In the genomic region with DNA sequence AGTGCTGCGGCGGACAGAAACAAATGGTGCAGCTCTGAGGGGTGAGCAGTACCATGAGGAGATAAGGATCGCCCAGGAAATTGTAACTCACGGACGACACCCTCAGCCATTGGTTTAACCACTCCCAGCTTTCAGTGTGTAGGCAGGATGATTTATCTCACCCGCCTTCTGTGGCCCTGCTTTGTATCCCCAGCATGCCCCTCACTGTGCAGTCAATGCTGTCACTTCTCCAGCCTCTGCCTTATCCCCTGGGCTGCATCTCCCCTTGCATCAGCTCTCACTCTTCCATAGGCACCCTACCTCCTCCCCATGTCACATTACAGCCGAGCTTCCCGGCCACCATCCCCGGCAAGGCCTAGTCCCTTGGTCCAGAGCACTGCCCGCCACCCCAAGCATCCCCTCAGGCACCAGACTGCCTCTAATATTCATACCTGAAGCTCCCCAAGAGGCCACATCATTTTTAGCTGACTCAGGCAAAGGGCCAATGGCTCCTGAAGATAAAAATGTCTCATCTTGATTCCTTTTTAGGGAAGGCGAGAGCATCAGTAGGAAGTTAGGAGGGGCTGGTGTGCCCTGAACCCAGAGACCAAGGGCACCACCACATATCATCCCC, we compare ENCODE assay signal across 1 cellular context.
A peak's percentile ranks its signal among the peaks of the same experiment; 100 is the strongest.
TF ChIP-seq lines count a peak whose summit lies in the region.

No MANE protein-coding gene starts in this region.

TF ChIP-seq in K562, 482 proteins besides CTCF, POLR2A, EP300 and RAD21 (continued from another document and continues in another):
- TF ChIP-seq CBX8 (IDR thresholded peaks at IDR 0.05; ENCODE audit: borderline replicate concordance, extremely low read depth, low read depth, low read length, poor library complexity, severe bottlenecking) = no peak
- no peak for TF ChIP-seq SAFB2 (IDR thresholded peaks at IDR 0.05; ENCODE audit: borderline replicate concordance, low read depth, low read length, severe bottlenecking)
- no peak for TF ChIP-seq TGIF2 (CRISPR knock-in tag; IDR thresholded peaks at IDR 0.05)
- no peak for TF ChIP-seq CSDE1 (IDR thresholded peaks at IDR 0.05)
- no peak for TF ChIP-seq CREB1 (IDR thresholded peaks at IDR 0.05)
- TF ChIP-seq CREB1 (CRISPR knock-in tag; IDR thresholded peaks at IDR 0.05) = no peak
- TF ChIP-seq FOSL1 (tag; conservative IDR thresholded peaks at IDR 0.05) = no peak
- TF ChIP-seq NFE2 (IDR thresholded peaks at IDR 0.05; ENCODE audit: low read depth) = no peak
- 0 out of 2 replicates have a peak, but pooled peaks have one; percentile 38 for TF ChIP-seq ARID1B (IDR thresholded peaks at IDR 0.05)
- TF ChIP-seq PPARD (CRISPR knock-in tag; IDR thresholded peaks at IDR 0.05) = no peak
- TF ChIP-seq, protein P1, sequence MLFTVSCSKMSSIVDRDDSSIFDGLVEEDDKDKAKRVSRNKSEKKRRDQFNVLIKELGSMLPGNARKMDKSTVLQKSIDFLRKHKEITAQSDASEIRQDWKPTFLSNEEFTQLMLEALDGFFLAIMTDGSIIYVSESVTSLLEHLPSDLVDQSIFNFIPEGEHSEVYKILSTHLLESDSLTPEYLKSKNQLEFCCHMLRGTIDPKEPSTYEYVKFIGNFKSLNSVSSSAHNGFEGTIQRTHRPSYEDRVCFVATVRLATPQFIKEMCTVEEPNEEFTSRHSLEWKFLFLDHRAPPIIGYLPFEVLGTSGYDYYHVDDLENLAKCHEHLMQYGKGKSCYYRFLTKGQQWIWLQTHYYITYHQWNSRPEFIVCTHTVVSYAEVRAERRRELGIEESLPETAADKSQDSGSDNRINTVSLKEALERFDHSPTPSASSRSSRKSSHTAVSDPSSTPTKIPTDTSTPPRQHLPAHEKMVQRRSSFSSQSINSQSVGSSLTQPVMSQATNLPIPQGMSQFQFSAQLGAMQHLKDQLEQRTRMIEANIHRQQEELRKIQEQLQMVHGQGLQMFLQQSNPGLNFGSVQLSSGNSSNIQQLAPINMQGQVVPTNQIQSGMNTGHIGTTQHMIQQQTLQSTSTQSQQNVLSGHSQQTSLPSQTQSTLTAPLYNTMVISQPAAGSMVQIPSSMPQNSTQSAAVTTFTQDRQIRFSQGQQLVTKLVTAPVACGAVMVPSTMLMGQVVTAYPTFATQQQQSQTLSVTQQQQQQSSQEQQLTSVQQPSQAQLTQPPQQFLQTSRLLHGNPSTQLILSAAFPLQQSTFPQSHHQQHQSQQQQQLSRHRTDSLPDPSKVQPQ (CRISPR knock-in tag; IDR thresholded peaks at IDR 0.05; ENCODE audit: borderline replicate concordance) = no peak
- TF ChIP-seq ZNF512 (tag; IDR thresholded peaks at IDR 0.05) = no peak
- no peak for TF ChIP-seq POLR2AphosphoS5 (IDR thresholded peaks at IDR 0.05; ENCODE audit: control insufficient read depth, insufficient read depth, low read depth, low read length)
- TF ChIP-seq, protein P2, sequence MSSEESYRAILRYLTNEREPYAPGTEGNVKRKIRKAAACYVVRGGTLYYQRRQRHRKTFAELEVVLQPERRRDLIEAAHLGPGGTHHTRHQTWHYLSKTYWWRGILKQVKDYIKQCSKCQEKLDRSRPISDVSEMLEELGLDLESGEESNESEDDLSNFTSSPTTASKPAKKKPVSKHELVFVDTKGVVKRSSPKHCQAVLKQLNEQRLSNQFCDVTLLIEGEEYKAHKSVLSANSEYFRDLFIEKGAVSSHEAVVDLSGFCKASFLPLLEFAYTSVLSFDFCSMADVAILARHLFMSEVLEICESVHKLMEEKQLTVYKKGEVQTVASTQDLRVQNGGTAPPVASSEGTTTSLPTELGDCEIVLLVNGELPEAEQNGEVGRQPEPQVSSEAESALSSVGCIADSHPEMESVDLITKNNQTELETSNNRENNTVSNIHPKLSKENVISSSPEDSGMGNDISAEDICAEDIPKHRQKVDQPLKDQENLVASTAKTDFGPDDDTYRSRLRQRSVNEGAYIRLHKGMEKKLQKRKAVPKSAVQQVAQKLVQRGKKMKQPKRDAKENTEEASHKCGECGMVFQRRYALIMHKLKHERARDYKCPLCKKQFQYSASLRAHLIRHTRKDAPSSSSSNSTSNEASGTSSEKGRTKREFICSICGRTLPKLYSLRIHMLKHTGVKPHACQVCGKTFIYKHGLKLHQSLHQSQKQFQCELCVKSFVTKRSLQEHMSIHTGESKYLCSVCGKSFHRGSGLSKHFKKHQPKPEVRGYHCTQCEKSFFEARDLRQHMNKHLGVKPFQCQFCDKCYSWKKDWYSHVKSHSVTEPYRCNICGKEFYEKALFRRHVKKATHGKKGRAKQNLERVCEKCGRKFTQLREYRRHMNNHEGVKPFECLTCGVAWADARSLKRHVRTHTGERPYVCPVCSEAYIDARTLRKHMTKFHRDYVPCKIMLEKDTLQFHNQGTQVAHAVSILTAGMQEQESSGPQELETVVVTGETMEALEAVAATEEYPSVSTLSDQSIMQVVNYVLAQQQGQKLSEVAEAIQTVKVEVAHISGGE (CRISPR knock-in tag; IDR thresholded peaks at IDR 0.05) = no peak
- peak; percentile 37; the same call in 1 of the 2 replicates for TF ChIP-seq DPF2 (IDR thresholded peaks at IDR 0.05)
- TF ChIP-seq ZNF133 (CRISPR knock-in tag; IDR thresholded peaks at IDR 0.05) = no peak
- TF ChIP-seq MAFK (IDR thresholded peaks at IDR 0.05; ENCODE audit: low read length) = peak; percentile 69; the same call in 1 of the 2 replicates
- no peak for TF ChIP-seq RFX7 (CRISPR knock-in tag; IDR thresholded peaks at IDR 0.05)
- peak; percentile 72 for TF ChIP-seq MAFF (IDR thresholded peaks at IDR 0.05; ENCODE audit: low read length)
- no peak for TF ChIP-seq JUND (IDR thresholded peaks at IDR 0.05; ENCODE audit: borderline replicate concordance, low read depth, low read length)
- TF ChIP-seq JUND (tag; IDR thresholded peaks at IDR 0.05; ENCODE audit: borderline replicate concordance, low read depth, low read length) = no peak
- TF ChIP-seq, protein P3, sequence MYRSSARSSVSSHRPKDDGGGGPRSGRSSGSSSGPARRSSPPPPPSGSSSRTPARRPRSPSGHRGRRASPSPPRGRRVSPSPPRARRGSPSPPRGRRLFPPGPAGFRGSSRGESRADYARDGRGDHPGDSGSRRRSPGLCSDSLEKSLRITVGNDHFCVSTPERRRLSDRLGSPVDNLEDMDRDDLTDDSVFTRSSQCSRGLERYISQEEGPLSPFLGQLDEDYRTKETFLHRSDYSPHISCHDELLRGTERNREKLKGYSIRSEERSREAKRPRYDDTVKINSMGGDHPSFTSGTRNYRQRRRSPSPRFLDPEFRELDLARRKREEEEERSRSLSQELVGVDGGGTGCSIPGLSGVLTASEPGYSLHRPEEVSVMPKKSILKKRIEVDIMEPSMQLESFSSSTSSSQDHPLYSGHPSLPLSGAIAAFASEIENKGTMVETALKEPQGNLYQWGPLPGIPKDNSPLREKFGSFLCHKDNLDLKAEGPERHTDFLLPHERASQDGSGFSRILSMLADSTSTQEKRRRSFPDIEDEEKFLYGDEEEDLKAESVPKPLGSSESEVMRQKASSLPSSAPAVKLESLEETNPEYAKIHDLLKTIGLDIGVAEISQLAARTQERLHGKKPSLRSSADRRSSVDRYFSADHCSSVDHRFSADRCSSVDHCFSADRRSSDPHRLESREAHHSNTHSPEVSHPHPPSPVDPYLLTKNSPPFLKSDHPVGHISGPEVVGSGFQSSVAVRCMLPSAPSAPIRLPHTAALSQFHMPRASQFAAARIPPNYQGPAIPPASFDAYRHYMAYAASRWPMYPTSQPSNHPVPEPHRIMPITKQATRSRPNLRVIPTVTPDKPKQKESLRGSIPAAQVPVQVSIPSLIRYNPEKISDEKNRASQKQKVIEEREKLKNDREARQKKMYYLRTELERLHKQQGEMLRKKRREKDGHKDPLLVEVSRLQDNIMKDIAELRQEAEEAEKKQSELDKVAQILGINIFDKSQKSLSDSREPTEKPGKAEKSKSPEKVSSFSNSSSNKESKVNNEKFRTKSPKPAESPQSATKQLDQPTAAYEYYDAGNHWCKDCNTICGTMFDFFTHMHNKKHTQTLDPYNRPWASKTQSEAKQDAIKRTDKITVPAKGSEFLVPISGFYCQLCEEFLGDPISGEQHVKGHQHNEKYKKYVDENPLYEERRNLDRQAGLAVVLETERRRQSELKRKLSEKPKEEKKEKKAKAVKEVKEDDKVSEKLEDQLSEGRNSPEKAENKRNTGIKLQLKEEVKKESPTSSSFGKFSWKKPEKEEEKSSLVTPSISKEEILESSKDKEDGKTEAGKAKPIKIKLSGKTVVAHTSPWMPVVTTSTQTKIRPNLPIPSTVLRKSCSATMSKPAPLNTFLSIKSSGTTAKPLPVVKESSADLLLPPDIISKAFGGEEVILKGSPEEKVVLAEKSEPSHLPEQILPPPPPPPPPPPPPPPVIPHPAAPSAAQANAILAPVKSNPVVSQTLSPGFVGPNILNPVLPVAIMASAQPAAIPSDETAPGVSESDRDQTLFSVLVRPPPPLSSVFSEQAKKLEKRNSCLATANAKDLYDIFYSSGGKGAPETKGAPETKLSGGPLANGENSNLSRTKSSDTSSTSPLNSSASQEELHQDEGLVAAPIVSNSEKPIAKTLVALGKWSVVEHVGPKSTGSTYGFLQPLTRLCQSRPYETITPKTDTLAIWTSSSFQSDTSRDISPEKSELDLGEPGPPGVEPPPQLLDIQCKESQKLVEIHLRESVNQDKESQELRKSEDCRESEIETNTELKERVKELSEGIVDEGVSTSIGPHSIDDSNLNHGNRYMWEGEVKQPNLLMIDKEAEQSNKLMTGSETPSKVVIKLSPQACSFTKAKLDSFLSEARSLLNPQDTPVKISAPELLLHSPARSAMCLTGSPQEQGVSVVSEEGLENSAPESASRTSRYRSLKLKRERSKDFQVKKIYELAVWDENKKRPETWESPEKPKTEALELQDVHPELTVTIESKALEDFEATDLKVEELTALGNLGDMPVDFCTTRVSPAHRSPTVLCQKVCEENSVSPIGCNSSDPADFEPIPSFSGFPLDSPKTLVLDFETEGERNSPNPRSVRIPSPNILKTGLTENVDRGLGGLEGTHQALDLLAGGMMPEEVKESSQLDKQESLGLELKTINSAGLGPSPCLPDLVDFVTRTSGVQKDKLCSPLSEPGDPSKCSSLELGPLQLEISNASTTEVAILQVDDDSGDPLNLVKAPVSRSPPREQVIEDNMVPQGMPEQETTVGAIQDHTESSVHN (IDR thresholded peaks at IDR 0.05; ENCODE audit: borderline replicate concordance in 1 of 2, low read depth in 1 of 2) = no peak
- no peak for TF ChIP-seq ZBTB33 (CRISPR knock-in tag; IDR thresholded peaks at IDR 0.05)
- TF ChIP-seq, protein P4, sequence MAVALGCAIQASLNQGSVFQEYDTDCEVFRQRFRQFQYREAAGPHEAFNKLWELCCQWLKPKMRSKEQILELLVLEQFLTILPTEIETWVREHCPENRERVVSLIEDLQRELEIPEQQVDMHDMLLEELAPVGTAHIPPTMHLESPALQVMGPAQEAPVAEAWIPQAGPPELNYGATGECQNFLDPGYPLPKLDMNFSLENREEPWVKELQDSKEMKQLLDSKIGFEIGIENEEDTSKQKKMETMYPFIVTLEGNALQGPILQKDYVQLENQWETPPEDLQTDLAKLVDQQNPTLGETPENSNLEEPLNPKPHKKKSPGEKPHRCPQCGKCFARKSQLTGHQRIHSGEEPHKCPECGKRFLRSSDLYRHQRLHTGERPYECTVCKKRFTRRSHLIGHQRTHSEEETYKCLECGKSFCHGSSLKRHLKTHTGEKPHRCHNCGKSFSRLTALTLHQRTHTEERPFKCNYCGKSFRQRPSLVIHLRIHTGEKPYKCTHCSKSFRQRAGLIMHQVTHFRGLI (CRISPR knock-in tag; IDR thresholded peaks at IDR 0.05) = no peak
- TF ChIP-seq ZNF316 (IDR thresholded peaks at IDR 0.05) = peak; percentile 94
- TF ChIP-seq CBFA2T2 (conservative IDR thresholded peaks at IDR 0.05) = no peak
- TF ChIP-seq, protein P5, sequence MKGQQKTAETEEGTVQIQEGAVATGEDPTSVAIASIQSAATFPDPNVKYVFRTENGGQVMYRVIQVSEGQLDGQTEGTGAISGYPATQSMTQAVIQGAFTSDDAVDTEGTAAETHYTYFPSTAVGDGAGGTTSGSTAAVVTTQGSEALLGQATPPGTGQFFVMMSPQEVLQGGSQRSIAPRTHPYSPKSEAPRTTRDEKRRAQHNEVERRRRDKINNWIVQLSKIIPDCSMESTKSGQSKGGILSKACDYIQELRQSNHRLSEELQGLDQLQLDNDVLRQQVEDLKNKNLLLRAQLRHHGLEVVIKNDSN (CRISPR knock-in tag; IDR thresholded peaks at IDR 0.05) = no peak
- no peak for TF ChIP-seq RBM14 (IDR thresholded peaks at IDR 0.05; ENCODE audit: borderline replicate concordance, insufficient read depth, low read depth, low read length)
- TF ChIP-seq ZNF584 (CRISPR knock-in tag; IDR thresholded peaks at IDR 0.05; ENCODE audit: low read depth) = no peak
- TF ChIP-seq, protein P6, sequence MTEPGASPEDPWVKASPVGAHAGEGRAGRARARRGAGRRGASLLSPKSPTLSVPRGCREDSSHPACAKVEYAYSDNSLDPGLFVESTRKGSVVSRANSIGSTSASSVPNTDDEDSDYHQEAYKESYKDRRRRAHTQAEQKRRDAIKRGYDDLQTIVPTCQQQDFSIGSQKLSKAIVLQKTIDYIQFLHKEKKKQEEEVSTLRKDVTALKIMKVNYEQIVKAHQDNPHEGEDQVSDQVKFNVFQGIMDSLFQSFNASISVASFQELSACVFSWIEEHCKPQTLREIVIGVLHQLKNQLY (CRISPR knock-in tag; conservative IDR thresholded peaks at IDR 0.05) = no peak
- no peak for TF ChIP-seq SETDB1 (IDR thresholded peaks at IDR 0.05; ENCODE audit: low read length)
- TF ChIP-seq ZNF699 (CRISPR knock-in tag; IDR thresholded peaks at IDR 0.05; ENCODE audit: insufficient replicate concordance) = no peak
